Comparison of ENCODE assay signal across 9 cellular contexts in genomic region chr21:40512590-40512989, GRCh38.
DNase-seq lines count a peak whose midpoint lies in the region; ATAC-seq and TF ChIP-seq lines count a peak whose summit lies in the region.
"Had no signal": no experiment of that assay in that cellular context is flagged by ENCODE, and none has a peak within 500 bp of the region (broad histone marks: within the 10 kb centered on the region; RNA-seq: fewer than 3 reads in every experiment).

No MANE protein-coding gene starts in this region.

- H3K79me2 ChIP-seq in DOHH2 (ENCODE audit: control insufficient read depth, low read length): no peaks in the 10 kb centered on the region

- no peak overlapping the region for H3K27ac ChIP-seq in DOHH2 (ENCODE audit: low read depth, low read length)

- no peak overlapping the region for H3K4me2 ChIP-seq in DOHH2 (ENCODE audit: low read length)

- H3K4me3 ChIP-seq in DOHH2 (ENCODE audit: low read length): no peak overlapping the region
- H3K4me3 ChIP-seq in lower leg skin (ENCODE audit: low read depth, poor library complexity, severe bottlenecking): no peak overlapping the region

- no peak overlapping the region for H3K27ac Mint-ChIP-seq in HFFc6
- no peak overlapping the region for H3K27ac Mint-ChIP-seq in activated naive CD8-positive, alpha-beta T cell treated with anti-CD3 and anti-CD28 coated beads, Interleukin-2, amount 50 U/mL, for 24 hours
- H3K27ac Mint-ChIP-seq in mesothelial cell of epicardium: no peak overlapping the region
- no peak overlapping the region for H3K27ac Mint-ChIP-seq in naive thymus-derived CD8-positive, alpha-beta T cell

- intact Hi-C loops in lower leg skin (cut with DNase I; ENCODE audit: low total_unique reads): no loop called here

- no peaks in the 10 kb centered on the region for H3K9me2 ChIP-seq in DOHH2 (replicated peaks; ENCODE audit: control insufficient read depth, low read length)

- no peaks in the 10 kb centered on the region for H4K20me1 ChIP-seq in DOHH2 (ENCODE audit: control insufficient read depth, insufficient read depth, low read depth, low read length)

- no peaks in the 10 kb centered on the region for H3K27me3 ChIP-seq in DOHH2 (ENCODE audit: control insufficient read depth, low read length)

- DNase-seq in HFFc6 (no peak), mesothelial cell of epicardium (ENCODE audit: low spot score in 2 of 2, unreplicated experiment in 2 of 2) (no peak), lower leg skin (ENCODE audit: low spot score in 2 of 2) (no peak)
- peak; percentile 12 for DNase-seq in activated naive CD8-positive, alpha-beta T cell treated with anti-CD3 and anti-CD28 coated beads, Interleukin-2, amount 50 U/mL, for 24 hours
- DNase-seq in naive thymus-derived CD8-positive, alpha-beta T cell: no peak
- DNase-seq: midbrain, NCI-H1048 had no signal

- H3K27me3 Mint-ChIP-seq in HFFc6 (ENCODE audit: insufficient read depth) (no peaks in the 10 kb centered on the region), mesothelial cell of epicardium (ENCODE audit: low read depth) (no peaks in the 10 kb centered on the region)
- no peaks in the 10 kb centered on the region for H3K27me3 Mint-ChIP-seq in activated naive CD8-positive, alpha-beta T cell treated with anti-CD3 and anti-CD28 coated beads, Interleukin-2, amount 50 U/mL, for 24 hours
- H3K27me3 Mint-ChIP-seq in naive thymus-derived CD8-positive, alpha-beta T cell: peaks cover 0 to 3% (median 0%) of the 10 kb centered on the region in 5 donors

- TF ChIP-seq POLR2A in lower leg skin (IDR thresholded peaks at IDR 0.05): no peak

- H3K4me1 ChIP-seq in DOHH2 (ENCODE audit: control insufficient read depth, low read length): no peaks in the 10 kb centered on the region

- H3F3A ChIP-seq in DOHH2 (ENCODE audit: control insufficient read depth, insufficient read depth): no peaks in the 10 kb centered on the region

- no peaks in the 10 kb centered on the region for H3K36me3 ChIP-seq in DOHH2 (ENCODE audit: control insufficient read depth, low read length)

- no peaks in the 10 kb centered on the region for H3K9me3 ChIP-seq in DOHH2 (ENCODE audit: control insufficient read depth, insufficient read depth, low read length)

- WGBS in lower leg skin, 2 donors: 84 to 86% methylated on average over 11 of the region's 11 CpGs

- no peak overlapping the region for H3K4me3 Mint-ChIP-seq in HFFc6
- no peak overlapping the region for H3K4me3 Mint-ChIP-seq in activated naive CD8-positive, alpha-beta T cell treated with anti-CD3 and anti-CD28 coated beads, Interleukin-2, amount 50 U/mL, for 24 hours
- H3K4me3 Mint-ChIP-seq in mesothelial cell of epicardium: no peak overlapping the region
- no peak overlapping the region for H3K4me3 Mint-ChIP-seq in naive thymus-derived CD8-positive, alpha-beta T cell

- ATAC-seq in activated naive CD8-positive, alpha-beta T cell treated with anti-CD3 and anti-CD28 coated beads, Interleukin-2, amount 50 U/mL, for 24 hours: no peak
- ATAC-seq in naive thymus-derived CD8-positive, alpha-beta T cell: no peak
- no peak for ATAC-seq in HG03280 (IDR thresholded peaks at IDR 0.05; ENCODE audit: unreplicated experiment)

- peaks cover 5% of the 10 kb centered on the region for H3K9me3 Mint-ChIP-seq in HFFc6
- H3K9me3 Mint-ChIP-seq in activated naive CD8-positive, alpha-beta T cell treated with anti-CD3 and anti-CD28 coated beads, Interleukin-2, amount 50 U/mL, for 24 hours: peaks cover 12% of the 10 kb centered on the region
- H3K9me3 Mint-ChIP-seq in mesothelial cell of epicardium: no peaks in the 10 kb centered on the region
- H3K9me3 Mint-ChIP-seq in naive thymus-derived CD8-positive, alpha-beta T cell: peaks cover 0 to 9% (median 0%) of the 10 kb centered on the region in 9 donors

- no peaks in the 10 kb centered on the region for H3K36me3 Mint-ChIP-seq in HFFc6 (ENCODE audit: low read depth)
- H3K36me3 Mint-ChIP-seq in activated naive CD8-positive, alpha-beta T cell treated with anti-CD3 and anti-CD28 coated beads, Interleukin-2, amount 50 U/mL, for 24 hours (ENCODE audit: low read depth): no peaks in the 10 kb centered on the region
- no peaks in the 10 kb centered on the region for H3K36me3 Mint-ChIP-seq in mesothelial cell of epicardium
- H3K36me3 Mint-ChIP-seq in naive thymus-derived CD8-positive, alpha-beta T cell: no peaks in the 10 kb centered on the region

- H3K4me1 Mint-ChIP-seq in HFFc6 (ENCODE audit: low read depth): peaks cover 18% of the 10 kb centered on the region
- no peaks in the 10 kb centered on the region for H3K4me1 Mint-ChIP-seq in activated naive CD8-positive, alpha-beta T cell treated with anti-CD3 and anti-CD28 coated beads, Interleukin-2, amount 50 U/mL, for 24 hours
- H3K4me1 Mint-ChIP-seq in mesothelial cell of epicardium: peaks cover 3% of the 10 kb centered on the region
- H3K4me1 Mint-ChIP-seq in naive thymus-derived CD8-positive, alpha-beta T cell: peaks cover 0 to 3% (median 0%) of the 10 kb centered on the region in 4 donors

- TF ChIP-seq CTCF in DOHH2 (IDR thresholded peaks at IDR 0.05; ENCODE audit: low read depth, low read length, poor library complexity, severe bottlenecking) (peak; percentile 68), HFFc6 (IDR thresholded peaks at IDR 0.05) (peak; percentile 76), mesothelial cell of epicardium (IDR thresholded peaks at IDR 0.05; ENCODE audit: unreplicated experiment) (peak; percentile 61), lower leg skin (IDR thresholded peaks at IDR 0.05) (no peak)

- POLR2A ChIA-PET in naive thymus-derived CD8-positive, alpha-beta T cell (lab: Charles Lee): no interaction called here

Comparison
In these comparisons a context has a peak if more than half of its experiments do, and no peak if none do; other contexts are left out.
1. CTCF ChIP-seq: peak in DOHH2 (single experiment), HFFc6 (single experiment) and mesothelial cell of epicardium (single experiment); none in lower leg skin (0 of 3).